Comparison of ENCODE assay signal across 8 cellular contexts in the genomic region with DNA sequence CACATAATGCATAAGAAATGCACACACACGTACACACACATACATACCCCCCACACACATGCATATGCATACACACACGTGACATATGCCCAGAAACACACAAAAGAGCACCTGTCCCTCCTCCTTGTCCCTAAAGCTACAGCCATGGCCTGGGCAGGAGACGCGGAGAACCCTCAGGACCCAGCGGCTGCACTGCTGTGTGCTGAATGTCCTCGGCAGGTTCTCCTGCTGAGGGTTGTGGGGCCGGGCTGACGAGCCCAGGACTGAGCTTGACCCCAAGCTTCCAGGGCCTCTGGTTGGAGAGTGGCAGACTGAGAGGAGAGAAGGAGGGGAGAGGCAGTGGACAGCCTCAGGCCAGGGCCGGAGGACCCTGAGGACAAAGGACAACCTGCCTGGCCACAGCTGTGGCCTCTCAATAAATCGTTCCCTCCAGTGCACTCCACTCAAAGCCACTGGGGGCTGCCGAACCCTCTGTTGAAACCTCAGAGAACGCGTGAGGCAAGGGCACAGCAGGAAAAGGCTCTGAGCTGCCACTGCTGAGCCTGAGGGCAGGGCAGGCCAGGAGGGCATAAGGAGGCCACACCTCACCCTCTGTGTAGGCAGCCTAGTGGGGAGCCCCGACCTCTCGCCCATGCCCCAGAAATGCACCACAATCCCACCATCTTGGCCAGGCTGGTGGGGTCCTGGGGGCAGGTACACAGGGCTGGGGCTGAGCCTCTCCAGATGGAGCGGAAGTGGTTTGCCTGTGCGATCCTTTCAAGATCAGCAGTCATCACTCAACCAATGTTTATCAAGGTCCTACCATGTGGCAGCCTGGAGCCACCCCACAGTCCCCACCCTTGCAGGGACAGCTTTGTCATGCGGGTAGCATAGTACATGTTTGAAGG. TPM values are rescaled to one million over a fixed set of nuclear protein-coding genes. Genes with fewer than 3 reads are reported as not detected.
DNase-seq lines count a peak whose midpoint lies in the region; ATAC-seq and TF ChIP-seq lines count a peak whose summit lies in the region.

No MANE protein-coding gene starts in this region.

- no peak overlapping the region for H3K4me2 ChIP-seq in hepatocyte

- peak; percentile 13 for DNase-seq in activated T-cell treated with anti-CD3 and anti-CD28 coated beads for 24 hours (ENCODE audit: low read depth)
- DNase-seq in activated T-cell treated with anti-CD3 and anti-CD28 coated beads for 4 hours, result no peak
- peak; percentile 18 to 21 for DNase-seq in activated CD4-positive, alpha-beta T cell treated with anti-CD3 and anti-CD28 coated beads, Interleukin-2, amount 50 U/mL, for 48 hours
- peak; percentile 3 for DNase-seq in hepatocyte (ENCODE audit: low spot score)
- DNase-seq in stomach, result peak; percentile 17
- DNase-seq in Calu3, result no peak

- H3K4me1 Mint-ChIP-seq in Calu3 (ENCODE audit: low read depth, unreplicated experiment), result no peaks in the 10 kb centered on the region

- H3K79me2 ChIP-seq in hepatocyte, result no peaks in the 10 kb centered on the region

- no peaks in the 10 kb centered on the region for H3K9me3 ChIP-seq in hepatocyte (ENCODE audit: low read depth)
- H3K9me3 ChIP-seq in stomach, result no peaks in the 10 kb centered on the region

- intact Hi-C loops in stomach (cut with DNase I; ENCODE audit: low total_unique reads) (loop anchor here (10.0 kb wide), 1 partner anchor 91 kb away; a partner anchor contains a TSS), Calu3 (cut with micrococcal nuclease; ENCODE audit: unreplicated experiment) (no loop called here)

- BruUV-seq in Calu3 (replicated peaks; lab: Mats Ljungman, UMichigan), result no TSS peak

- no peaks in the 10 kb centered on the region for H3K36me3 Mint-ChIP-seq in Calu3 (ENCODE audit: insufficient read depth, unreplicated experiment)

- no peak for TF ChIP-seq POLR2A in stomach (IDR thresholded peaks at IDR 0.05)

- peaks cover 15% of the 10 kb centered on the region for H3K4me1 ChIP-seq in hepatocyte (ENCODE audit: insufficient read depth)
- peaks cover 0 to 11% (median 9%) of the 10 kb centered on the region in 4 donors for H3K4me1 ChIP-seq in stomach

- H4K20me1 ChIP-seq in hepatocyte (ENCODE audit: insufficient read depth, poor library complexity, severe bottlenecking), result no peaks in the 10 kb centered on the region

- H3K4me3 ChIP-seq in hepatocyte, result no peak overlapping the region
- H3K4me3 ChIP-seq in stomach, result no peak overlapping the region

- no peaks in the 10 kb centered on the region for H3K9me2 ChIP-seq in hepatocyte (replicated peaks; ENCODE audit: insufficient read depth)

- no peaks in the 10 kb centered on the region for H3K36me3 ChIP-seq in hepatocyte (replicated peaks; ENCODE audit: insufficient read depth, low read depth)
- H3K36me3 ChIP-seq in stomach, result no peaks in the 10 kb centered on the region

- no peaks in the 10 kb centered on the region for H3K27me3 ChIP-seq in hepatocyte
- no peaks in the 10 kb centered on the region for H3K27me3 ChIP-seq in stomach

- CTCF ChIA-PET in Calu3 (lab: Charles Lee), result no interaction called here

- H3K27ac ChIP-seq in hepatocyte, result no peak overlapping the region
- H3K27ac ChIP-seq in stomach, result no peak overlapping the region

- no peak for TF ChIP-seq EP300 in stomach (IDR thresholded peaks at IDR 0.05)

- H3K4me3 Mint-ChIP-seq in Calu3 (ENCODE audit: low read depth, unreplicated experiment), result no peak overlapping the region

- TF ChIP-seq CTCF in hepatocyte (IDR thresholded peaks at IDR 0.05; ENCODE audit: poor library complexity) (no peak), stomach (IDR thresholded peaks at IDR 0.05) (no peak), Calu3 (IDR thresholded peaks at IDR 0.05; ENCODE audit: unreplicated experiment) (no peak)

- H3K9me3 Mint-ChIP-seq in Calu3 (ENCODE audit: low read depth, unreplicated experiment), result no peaks in the 10 kb centered on the region

- WGBS in hepatocyte (ENCODE audit: low lambda C conversion rate, missing lambda C conversion rate), result 89% methylated on average over 18 of the region's 18 CpGs
- WGBS in stomach, 5 donors, result 79 to 87% (median 81%) methylated on average over 15 to 18 of the region's 18 CpGs

- H2AFZ ChIP-seq in hepatocyte, result no peak overlapping the region

- ATAC-seq in HG03469 (IDR thresholded peaks at IDR 0.05; ENCODE audit: unreplicated experiment) (no peak), HG02938 (IDR thresholded peaks at IDR 0.05; ENCODE audit: unreplicated experiment) (no peak)

- peaks cover 71% of the 10 kb centered on the region for H3K27me3 Mint-ChIP-seq in Calu3 (ENCODE audit: unreplicated experiment)

- H3K27ac Mint-ChIP-seq in Calu3 (ENCODE audit: unreplicated experiment), result no peak overlapping the region

RNA-seq across cellular contexts. Expression of a gene that starts 3.1 kb away (rescaled TPM):
- total RNA-seq in hepatocyte (1.3 and 4.7 TPM in 2 replicates), stomach (1 to 10 TPM in 3 of 5 donors, under 1 TPM in 1, not detected in 1; 0.58 to 3.5 (median 1.5) TPM), Calu3 (2022) (0.80 and 0.86 TPM in 2 replicates)
- polyA plus RNA-seq in hepatocyte (2.1 and 5.7 TPM in 2 replicates), stomach (1 to 10 TPM; 1.8 to 3.2 (median 1.9) TPM)

Comparison
In these comparisons a context has a peak if more than half of its experiments do, and no peak if none do; other contexts are left out.
1. DNase-seq: peak in activated T-cell treated with anti-CD3 and anti-CD28 coated beads for 24 hours (single experiment), activated CD4-positive, alpha-beta T cell treated with anti-CD3 and anti-CD28 coated beads, Interleukin-2, amount 50 U/mL, for 48 hours (2 of 2), hepatocyte (single experiment) and stomach (single experiment); none in activated T-cell treated with anti-CD3 and anti-CD28 coated beads for 4 hours (single experiment) and Calu3 (single experiment).